1 cellular context compared by ENCODE assay signal in genomic region chrX:40368611-40369061, GRCh38.
TF ChIP-seq lines count a peak whose summit lies in the region.

No MANE protein-coding gene starts in this region.

TF ChIP-seq in HEK293, 187 proteins besides CTCF, POLR2A, EP300 and RAD21 (continued from another document):
- TF ChIP-seq HIC1 (tag by site-specific recombination; IDR thresholded peaks at IDR 0.05) (peak; percentile 67), KLF17 (tag by site-specific recombination; IDR thresholded peaks at IDR 0.05) (peak; percentile 82), ZNF571 (tag by site-specific recombination; IDR thresholded peaks at IDR 0.05) (no peak), ZNF426 (tag by site-specific recombination; IDR thresholded peaks at IDR 0.05) (no peak), FEZF1 (tag by site-specific recombination; IDR thresholded peaks at IDR 0.05) (peak; percentile 71), ZNF596 (tag by site-specific recombination; IDR thresholded peaks at IDR 0.05) (0 out of 2 replicates have a peak, but pooled peaks have one; percentile 12), KLF16 (tag by site-specific recombination; IDR thresholded peaks at IDR 0.05) (no peak), ZNF18 (tag by site-specific recombination; IDR thresholded peaks at IDR 0.05) (peak; percentile 96), ZBTB48 (tag by site-specific recombination; IDR thresholded peaks at IDR 0.05) (peak; percentile 47; the same call in 1 of the 2 replicates), ZNF133 (tag by site-specific recombination; IDR thresholded peaks at IDR 0.05) (no peak), ZNF473 (tag by site-specific recombination; IDR thresholded peaks at IDR 0.05) (no peak), GLIS2 (tag by site-specific recombination; IDR thresholded peaks at IDR 0.05) (peak; percentile 34; the same call in 1 of the 2 replicates), PRDM10 (tag by site-specific recombination; IDR thresholded peaks at IDR 0.05) (peak; percentile 79), PRDM6 (tag by site-specific recombination; IDR thresholded peaks at IDR 0.05) (peak; percentile 40; the same call in 1 of the 2 replicates), ZNF629 (tag by site-specific recombination; IDR thresholded peaks at IDR 0.05) (peak; percentile 51), ZBTB20 (tag by site-specific recombination; IDR thresholded peaks at IDR 0.05) (peak; percentile 83), ZNF701 (tag by site-specific recombination; IDR thresholded peaks at IDR 0.05) (no peak), ZNF423 (tag by site-specific recombination; IDR thresholded peaks at IDR 0.05) (peak; percentile 67), EGR2 (tag by site-specific recombination; IDR thresholded peaks at IDR 0.05; ENCODE audit: low read depth) (peak; percentile 89), ZNF843 (tag by site-specific recombination; IDR thresholded peaks at IDR 0.05) (peak; percentile 58; the same call in 1 of the 2 replicates)
